ENCODE assay signal across 2 cellular contexts in the genomic region with DNA sequence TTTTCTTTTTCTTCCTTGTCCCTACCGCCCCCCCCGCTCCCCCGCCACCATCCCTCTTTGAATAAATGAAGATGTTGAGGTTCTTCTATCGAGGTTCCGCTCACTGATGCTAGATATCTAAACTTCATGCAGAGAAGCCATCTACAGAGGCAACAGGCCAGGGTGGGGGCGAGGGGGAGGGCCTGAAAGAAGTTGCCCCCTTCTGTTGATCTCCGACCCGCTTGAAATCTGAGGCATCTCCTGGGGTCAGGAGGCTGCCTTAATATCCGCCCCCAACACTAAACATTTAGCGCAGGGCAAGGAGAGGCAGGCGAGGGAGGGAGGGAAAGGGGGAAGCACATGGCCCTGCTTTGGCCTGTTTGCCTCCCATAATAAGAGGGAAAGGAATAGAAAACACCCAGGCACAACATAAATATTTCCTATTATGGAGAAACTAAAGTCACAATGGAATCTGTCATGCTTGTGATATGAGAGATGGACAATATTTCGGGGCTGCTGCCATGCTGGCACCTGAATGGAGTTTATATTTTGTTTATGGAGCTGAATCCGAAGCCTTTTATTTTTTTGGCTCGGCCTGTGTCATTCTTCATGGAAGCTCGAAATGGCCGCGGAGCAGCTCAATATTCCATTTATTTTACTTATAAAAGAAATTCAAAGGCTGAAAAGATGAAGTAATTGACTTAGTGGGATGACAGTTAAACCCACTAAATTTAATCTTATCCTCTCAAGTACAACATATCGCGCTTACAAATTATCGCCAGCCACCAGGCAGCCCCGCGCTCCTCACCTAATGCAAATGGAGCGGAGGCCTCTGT.
TF ChIP-seq lines count a peak whose summit lies in the region.

No MANE protein-coding gene starts in this region.

TF ChIP-seq in liver, 16 proteins besides CTCF, POLR2A, EP300 and RAD21 (continued from another document):
- TF ChIP-seq, protein P1, sequence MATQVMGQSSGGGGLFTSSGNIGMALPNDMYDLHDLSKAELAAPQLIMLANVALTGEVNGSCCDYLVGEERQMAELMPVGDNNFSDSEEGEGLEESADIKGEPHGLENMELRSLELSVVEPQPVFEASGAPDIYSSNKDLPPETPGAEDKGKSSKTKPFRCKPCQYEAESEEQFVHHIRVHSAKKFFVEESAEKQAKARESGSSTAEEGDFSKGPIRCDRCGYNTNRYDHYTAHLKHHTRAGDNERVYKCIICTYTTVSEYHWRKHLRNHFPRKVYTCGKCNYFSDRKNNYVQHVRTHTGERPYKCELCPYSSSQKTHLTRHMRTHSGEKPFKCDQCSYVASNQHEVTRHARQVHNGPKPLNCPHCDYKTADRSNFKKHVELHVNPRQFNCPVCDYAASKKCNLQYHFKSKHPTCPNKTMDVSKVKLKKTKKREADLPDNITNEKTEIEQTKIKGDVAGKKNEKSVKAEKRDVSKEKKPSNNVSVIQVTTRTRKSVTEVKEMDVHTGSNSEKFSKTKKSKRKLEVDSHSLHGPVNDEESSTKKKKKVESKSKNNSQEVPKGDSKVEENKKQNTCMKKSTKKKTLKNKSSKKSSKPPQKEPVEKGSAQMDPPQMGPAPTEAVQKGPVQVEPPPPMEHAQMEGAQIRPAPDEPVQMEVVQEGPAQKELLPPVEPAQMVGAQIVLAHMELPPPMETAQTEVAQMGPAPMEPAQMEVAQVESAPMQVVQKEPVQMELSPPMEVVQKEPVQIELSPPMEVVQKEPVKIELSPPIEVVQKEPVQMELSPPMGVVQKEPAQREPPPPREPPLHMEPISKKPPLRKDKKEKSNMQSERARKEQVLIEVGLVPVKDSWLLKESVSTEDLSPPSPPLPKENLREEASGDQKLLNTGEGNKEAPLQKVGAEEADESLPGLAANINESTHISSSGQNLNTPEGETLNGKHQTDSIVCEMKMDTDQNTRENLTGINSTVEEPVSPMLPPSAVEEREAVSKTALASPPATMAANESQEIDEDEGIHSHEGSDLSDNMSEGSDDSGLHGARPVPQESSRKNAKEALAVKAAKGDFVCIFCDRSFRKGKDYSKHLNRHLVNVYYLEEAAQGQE (IDR thresholded peaks at IDR 0.05), result no peak
- TF ChIP-seq FOXA1 (IDR thresholded peaks at IDR 0.05) (no peak), RXRA (IDR thresholded peaks at IDR 0.05) (no peak), MAX (IDR thresholded peaks at IDR 0.05) (no peak)

TF ChIP-seq in HepG2, 621 proteins besides CTCF, POLR2A, EP300 and RAD21 (continued from another document):
- TF ChIP-seq, protein P2, sequence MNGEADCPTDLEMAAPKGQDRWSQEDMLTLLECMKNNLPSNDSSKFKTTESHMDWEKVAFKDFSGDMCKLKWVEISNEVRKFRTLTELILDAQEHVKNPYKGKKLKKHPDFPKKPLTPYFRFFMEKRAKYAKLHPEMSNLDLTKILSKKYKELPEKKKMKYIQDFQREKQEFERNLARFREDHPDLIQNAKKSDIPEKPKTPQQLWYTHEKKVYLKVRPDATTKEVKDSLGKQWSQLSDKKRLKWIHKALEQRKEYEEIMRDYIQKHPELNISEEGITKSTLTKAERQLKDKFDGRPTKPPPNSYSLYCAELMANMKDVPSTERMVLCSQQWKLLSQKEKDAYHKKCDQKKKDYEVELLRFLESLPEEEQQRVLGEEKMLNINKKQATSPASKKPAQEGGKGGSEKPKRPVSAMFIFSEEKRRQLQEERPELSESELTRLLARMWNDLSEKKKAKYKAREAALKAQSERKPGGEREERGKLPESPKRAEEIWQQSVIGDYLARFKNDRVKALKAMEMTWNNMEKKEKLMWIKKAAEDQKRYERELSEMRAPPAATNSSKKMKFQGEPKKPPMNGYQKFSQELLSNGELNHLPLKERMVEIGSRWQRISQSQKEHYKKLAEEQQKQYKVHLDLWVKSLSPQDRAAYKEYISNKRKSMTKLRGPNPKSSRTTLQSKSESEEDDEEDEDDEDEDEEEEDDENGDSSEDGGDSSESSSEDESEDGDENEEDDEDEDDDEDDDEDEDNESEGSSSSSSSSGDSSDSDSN (CRISPR knock-in tag; IDR thresholded peaks at IDR 0.05), result no peak
- TF ChIP-seq ZNF780A (CRISPR knock-in tag; IDR thresholded peaks at IDR 0.05), result no peak
- no peak for TF ChIP-seq TBP (CRISPR knock-in tag; IDR thresholded peaks at IDR 0.05)
- no peak for TF ChIP-seq SYNCRIP (IDR thresholded peaks at IDR 0.05; ENCODE audit: insufficient read depth, low read depth, low read length)
- TF ChIP-seq, protein P3, sequence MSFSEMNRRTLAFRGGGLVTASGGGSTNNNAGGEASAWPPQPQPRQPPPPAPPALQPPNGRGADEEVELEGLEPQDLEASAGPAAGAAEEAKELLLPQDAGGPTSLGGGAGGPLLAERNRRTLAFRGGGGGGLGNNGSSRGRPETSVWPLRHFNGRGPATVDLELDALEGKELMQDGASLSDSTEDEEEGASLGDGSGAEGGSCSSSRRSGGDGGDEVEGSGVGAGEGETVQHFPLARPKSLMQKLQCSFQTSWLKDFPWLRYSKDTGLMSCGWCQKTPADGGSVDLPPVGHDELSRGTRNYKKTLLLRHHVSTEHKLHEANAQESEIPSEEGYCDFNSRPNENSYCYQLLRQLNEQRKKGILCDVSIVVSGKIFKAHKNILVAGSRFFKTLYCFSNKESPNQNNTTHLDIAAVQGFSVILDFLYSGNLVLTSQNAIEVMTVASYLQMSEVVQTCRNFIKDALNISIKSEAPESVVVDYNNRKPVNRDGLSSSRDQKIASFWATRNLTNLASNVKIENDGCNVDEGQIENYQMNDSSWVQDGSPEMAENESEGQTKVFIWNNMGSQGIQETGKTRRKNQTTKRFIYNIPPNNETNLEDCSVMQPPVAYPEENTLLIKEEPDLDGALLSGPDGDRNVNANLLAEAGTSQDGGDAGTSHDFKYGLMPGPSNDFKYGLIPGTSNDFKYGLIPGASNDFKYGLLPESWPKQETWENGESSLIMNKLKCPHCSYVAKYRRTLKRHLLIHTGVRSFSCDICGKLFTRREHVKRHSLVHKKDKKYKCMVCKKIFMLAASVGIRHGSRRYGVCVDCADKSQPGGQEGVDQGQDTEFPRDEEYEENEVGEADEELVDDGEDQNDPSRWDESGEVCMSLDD (CRISPR knock-in tag; IDR thresholded peaks at IDR 0.05; ENCODE audit: borderline replicate concordance), result no peak
- TF ChIP-seq ZNF543 (CRISPR knock-in tag; IDR thresholded peaks at IDR 0.05), result no peak
